Comparison of ENCODE assay signal across 1 cellular context in the genomic region with DNA sequence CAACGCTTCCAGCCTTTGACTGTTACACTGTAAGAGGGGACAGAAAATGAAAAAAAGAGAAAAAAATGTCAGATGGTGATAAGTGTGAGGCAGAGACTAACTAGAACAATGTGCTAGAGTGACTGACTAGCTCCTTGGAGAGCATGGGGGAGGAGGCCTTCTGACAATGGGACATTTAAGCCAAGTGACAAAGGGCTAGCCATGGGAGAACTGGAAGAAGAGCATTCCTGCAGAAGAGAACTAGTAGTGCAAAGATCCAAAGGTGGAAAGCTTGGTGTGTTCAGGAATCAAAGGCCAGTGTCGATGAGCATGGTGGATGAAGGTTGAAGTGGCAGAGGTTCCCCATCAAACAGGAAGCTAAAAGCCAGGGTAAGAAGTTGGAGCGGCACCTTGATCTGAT.
TF ChIP-seq lines count a peak whose summit lies in the region.

No MANE protein-coding gene starts in this region.

TF ChIP-seq in GM23338, 12 proteins besides CTCF, POLR2A, EP300 and RAD21 (continued from another document):
- TF ChIP-seq, protein P1, sequence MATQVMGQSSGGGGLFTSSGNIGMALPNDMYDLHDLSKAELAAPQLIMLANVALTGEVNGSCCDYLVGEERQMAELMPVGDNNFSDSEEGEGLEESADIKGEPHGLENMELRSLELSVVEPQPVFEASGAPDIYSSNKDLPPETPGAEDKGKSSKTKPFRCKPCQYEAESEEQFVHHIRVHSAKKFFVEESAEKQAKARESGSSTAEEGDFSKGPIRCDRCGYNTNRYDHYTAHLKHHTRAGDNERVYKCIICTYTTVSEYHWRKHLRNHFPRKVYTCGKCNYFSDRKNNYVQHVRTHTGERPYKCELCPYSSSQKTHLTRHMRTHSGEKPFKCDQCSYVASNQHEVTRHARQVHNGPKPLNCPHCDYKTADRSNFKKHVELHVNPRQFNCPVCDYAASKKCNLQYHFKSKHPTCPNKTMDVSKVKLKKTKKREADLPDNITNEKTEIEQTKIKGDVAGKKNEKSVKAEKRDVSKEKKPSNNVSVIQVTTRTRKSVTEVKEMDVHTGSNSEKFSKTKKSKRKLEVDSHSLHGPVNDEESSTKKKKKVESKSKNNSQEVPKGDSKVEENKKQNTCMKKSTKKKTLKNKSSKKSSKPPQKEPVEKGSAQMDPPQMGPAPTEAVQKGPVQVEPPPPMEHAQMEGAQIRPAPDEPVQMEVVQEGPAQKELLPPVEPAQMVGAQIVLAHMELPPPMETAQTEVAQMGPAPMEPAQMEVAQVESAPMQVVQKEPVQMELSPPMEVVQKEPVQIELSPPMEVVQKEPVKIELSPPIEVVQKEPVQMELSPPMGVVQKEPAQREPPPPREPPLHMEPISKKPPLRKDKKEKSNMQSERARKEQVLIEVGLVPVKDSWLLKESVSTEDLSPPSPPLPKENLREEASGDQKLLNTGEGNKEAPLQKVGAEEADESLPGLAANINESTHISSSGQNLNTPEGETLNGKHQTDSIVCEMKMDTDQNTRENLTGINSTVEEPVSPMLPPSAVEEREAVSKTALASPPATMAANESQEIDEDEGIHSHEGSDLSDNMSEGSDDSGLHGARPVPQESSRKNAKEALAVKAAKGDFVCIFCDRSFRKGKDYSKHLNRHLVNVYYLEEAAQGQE (IDR thresholded peaks at IDR 0.05; ENCODE audit: unreplicated experiment): no peak
- TF ChIP-seq ZNF114 (CRISPR knock-in tag; IDR thresholded peaks at IDR 0.05) (no peak), EZH2phosphoT487 (IDR thresholded peaks at IDR 0.05; ENCODE audit: unreplicated experiment) (no peak), NANOG (IDR thresholded peaks at IDR 0.05; ENCODE audit: borderline replicate concordance) (no peak), EZH2 (IDR thresholded peaks at IDR 0.05; ENCODE audit: low read depth, unreplicated experiment) (no peak), STAT1 (IDR thresholded peaks at IDR 0.05; ENCODE audit: unreplicated experiment) (no peak), JUNB (IDR thresholded peaks at IDR 0.05; ENCODE audit: unreplicated experiment) (no peak), ZNF331 (CRISPR knock-in tag; IDR thresholded peaks at IDR 0.05; ENCODE audit: low read depth) (no peak)
- TF ChIP-seq, protein P2, sequence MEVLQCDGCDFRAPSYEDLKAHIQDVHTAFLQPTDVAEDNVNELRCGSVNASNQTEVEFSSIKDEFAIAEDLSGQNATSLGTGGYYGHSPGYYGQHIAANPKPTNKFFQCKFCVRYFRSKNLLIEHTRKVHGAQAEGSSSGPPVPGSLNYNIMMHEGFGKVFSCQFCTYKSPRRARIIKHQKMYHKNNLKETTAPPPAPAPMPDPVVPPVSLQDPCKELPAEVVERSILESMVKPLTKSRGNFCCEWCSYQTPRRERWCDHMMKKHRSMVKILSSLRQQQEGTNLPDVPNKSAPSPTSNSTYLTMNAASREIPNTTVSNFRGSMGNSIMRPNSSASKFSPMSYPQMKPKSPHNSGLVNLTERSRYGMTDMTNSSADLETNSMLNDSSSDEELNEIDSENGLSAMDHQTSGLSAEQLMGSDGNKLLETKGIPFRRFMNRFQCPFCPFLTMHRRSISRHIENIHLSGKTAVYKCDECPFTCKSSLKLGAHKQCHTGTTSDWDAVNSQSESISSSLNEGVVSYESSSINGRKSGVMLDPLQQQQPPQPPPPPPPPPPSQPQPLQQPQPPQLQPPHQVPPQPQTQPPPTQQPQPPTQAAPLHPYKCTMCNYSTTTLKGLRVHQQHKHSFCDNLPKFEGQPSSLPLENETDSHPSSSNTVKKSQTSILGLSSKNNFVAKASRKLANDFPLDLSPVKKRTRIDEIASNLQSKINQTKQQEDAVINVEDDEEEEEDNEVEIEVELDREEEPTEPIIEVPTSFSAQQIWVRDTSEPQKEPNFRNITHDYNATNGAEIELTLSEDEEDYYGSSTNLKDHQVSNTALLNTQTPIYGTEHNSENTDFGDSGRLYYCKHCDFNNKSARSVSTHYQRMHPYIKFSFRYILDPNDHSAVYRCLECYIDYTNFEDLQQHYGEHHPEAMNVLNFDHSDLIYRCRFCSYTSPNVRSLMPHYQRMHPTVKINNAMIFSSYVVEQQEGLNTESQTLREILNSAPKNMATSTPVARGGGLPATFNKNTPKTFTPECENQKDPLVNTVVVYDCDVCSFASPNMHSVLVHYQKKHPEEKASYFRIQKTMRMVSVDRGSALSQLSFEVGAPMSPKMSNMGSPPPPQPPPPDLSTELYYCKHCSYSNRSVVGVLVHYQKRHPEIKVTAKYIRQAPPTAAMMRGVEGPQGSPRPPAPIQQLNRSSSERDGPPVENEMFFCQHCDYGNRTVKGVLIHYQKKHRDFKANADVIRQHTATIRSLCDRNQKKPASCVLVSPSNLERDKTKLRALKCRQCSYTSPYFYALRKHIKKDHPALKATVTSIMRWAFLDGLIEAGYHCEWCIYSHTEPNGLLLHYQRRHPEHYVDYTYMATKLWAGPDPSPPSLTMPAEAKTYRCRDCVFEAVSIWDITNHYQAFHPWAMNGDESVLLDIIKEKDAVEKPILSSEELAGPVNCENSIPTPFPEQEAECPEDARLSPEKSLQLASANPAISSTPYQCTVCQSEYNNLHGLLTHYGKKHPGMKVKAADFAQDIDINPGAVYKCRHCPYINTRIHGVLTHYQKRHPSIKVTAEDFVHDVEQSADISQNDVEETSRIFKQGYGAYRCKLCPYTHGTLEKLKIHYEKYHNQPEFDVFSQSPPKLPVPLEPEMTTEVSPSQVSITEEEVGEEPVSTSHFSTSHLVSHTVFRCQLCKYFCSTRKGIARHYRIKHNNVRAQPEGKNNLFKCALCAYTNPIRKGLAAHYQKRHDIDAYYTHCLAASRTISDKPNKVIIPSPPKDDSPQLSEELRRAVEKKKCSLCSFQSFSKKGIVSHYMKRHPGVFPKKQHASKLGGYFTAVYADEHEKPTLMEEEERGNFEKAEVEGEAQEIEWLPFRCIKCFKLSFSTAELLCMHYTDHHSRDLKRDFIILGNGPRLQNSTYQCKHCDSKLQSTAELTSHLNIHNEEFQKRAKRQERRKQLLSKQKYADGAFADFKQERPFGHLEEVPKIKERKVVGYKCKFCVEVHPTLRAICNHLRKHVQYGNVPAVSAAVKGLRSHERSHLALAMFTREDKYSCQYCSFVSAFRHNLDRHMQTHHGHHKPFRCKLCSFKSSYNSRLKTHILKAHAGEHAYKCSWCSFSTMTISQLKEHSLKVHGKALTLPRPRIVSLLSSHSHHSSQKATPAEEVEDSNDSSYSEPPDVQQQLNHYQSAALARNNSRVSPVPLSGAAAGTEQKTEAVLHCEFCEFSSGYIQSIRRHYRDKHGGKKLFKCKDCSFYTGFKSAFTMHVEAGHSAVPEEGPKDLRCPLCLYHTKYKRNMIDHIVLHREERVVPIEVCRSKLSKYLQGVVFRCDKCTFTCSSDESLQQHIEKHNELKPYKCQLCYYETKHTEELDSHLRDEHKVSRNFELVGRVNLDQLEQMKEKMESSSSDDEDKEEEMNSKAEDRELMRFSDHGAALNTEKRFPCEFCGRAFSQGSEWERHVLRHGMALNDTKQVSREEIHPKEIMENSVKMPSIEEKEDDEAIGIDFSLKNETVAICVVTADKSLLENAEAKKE (CRISPR knock-in tag; IDR thresholded peaks at IDR 0.05): no peak
